ENCODE assay signal across 24 cellular contexts in the genomic region with DNA sequence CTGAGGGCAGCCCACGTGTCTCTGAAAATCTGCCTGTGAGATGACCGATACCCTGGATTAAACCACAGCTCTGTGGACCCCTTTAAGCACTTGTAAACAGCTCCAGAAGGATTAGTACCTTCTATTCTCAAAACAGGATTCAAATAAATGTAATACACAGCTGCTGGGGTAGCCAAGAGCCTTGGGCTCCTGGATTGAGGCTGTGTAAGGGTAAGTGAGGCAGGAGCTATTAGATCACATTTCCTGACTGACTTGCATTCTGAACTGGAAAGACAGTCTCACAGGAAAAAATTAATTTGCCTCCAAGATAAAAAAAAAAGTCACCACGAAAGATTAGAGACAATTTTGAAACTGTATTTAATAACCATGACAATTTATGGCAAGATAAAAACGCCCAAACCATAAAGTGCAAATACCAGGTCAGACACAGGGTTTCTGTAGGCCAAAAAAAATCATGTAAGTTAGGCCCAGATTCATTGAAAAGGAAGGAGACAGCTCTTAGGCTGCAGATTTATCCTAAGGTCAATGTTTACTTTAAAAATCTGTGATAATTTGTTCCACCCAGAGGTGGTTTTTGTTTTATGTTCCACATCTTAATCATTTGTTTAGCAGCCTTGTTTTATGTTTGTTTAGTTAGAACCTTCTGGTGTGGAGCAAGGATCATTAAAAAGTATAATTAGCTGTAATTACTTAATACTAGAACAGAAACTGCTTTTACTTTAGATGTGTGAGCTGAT.
A peak's percentile ranks its signal among the peaks of the same experiment; 100 is the strongest.
DNase-seq lines count a peak whose midpoint lies in the region; ATAC-seq, FAIRE-seq and TF ChIP-seq lines count a peak whose summit lies in the region.
"Had no signal": no experiment of that assay in that cellular context is flagged by ENCODE, and none has a peak within 500 bp of the region (broad histone marks: within the 10 kb centered on the region; RNA-seq: fewer than 3 reads in every experiment).

No MANE protein-coding gene starts in this region.

- POLR2A ChIA-PET in activated CD4-positive, alpha-beta T cell treated with anti-CD3 and anti-CD28 coated beads for 36 hours (lab: Charles Lee) = no interaction called here

- peak; percentile 55 for FAIRE-seq in GM19239 (lab: Jason Lieb, UNC)
- FAIRE-seq: GM12878, H54 had no signal

- H3K27ac Mint-ChIP-seq in activated CD4-positive, alpha-beta T cell treated with anti-CD3 and anti-CD28 coated beads for 36 hours = no peak overlapping the region
- H3K27ac Mint-ChIP-seq: activated CD4-positive, alpha-beta memory T cell treated with anti-CD3 and anti-CD28 coated beads, Interleukin-2, amount 10 ng/mL, durations not matched to agents 7 days and 5 days; naive thymus-derived CD8-positive, alpha-beta T cell had no signal

- TF ChIP-seq CTCF in fibroblast of villous mesenchyme (IDR thresholded peaks at IDR 0.05; ENCODE audit: insufficient read depth, low read depth, low read length) (no peak), parathyroid adenoma (IDR thresholded peaks at IDR 0.05) (no peak), right lobe of liver (IDR thresholded peaks at IDR 0.05) (no peak)

- no peaks in the 10 kb centered on the region for H3K27me3 ChIP-seq in parathyroid adenoma (ENCODE audit: control insufficient read depth, insufficient read depth, low read length)
- H3K27me3 ChIP-seq in right lobe of liver = no peaks in the 10 kb centered on the region
- H3K27me3 ChIP-seq: adrenal gland, foreskin keratinocyte, Peyer's patch, tibial nerve had no signal

- peaks cover 37% of the 10 kb centered on the region for H3K36me3 Mint-ChIP-seq in activated CD4-positive, alpha-beta T cell treated with anti-CD3 and anti-CD28 coated beads for 36 hours (ENCODE audit: low read depth)

- no peaks in the 10 kb centered on the region for H3K9me3 Mint-ChIP-seq in activated CD4-positive, alpha-beta T cell treated with anti-CD3 and anti-CD28 coated beads for 36 hours (ENCODE audit: low read depth)
- H3K9me3 Mint-ChIP-seq: activated CD4-positive, alpha-beta memory T cell treated with anti-CD3 and anti-CD28 coated beads, Interleukin-2, amount 10 ng/mL, durations not matched to agents 7 days and 5 days; naive thymus-derived CD8-positive, alpha-beta T cell had no signal

- H3K4me3 ChIP-seq in fibroblast of villous mesenchyme (ENCODE audit: low read depth, low read length) (no peak overlapping the region), parathyroid adenoma (ENCODE audit: low read depth, low read length) (no peak overlapping the region), right lobe of liver (no peak overlapping the region)
- H3K4me3 ChIP-seq: adrenal gland, GM12878, Peyer's patch, skin epidermis, tibial nerve had no signal

- H3K9ac ChIP-seq in parathyroid adenoma = no peak overlapping the region

- TF ChIP-seq POLR2A in right lobe of liver (IDR thresholded peaks at IDR 0.05) = no peak

- intact Hi-C loops in right lobe of liver (cut with DNase I) = no loop called here
- intact Hi-C loops in activated CD4-positive, alpha-beta T cell treated with anti-CD3 and anti-CD28 coated beads for 36 hours (cut with DNase I, micrococcal nuclease) = no loop called here

- H3K36me3 ChIP-seq in parathyroid adenoma (ENCODE audit: control insufficient read depth, insufficient read depth, low read length) (no peaks in the 10 kb centered on the region), right lobe of liver (no peaks in the 10 kb centered on the region)
- H3K36me3 ChIP-seq: adrenal gland, Peyer's patch had no signal

- no peaks in the 10 kb centered on the region for H3K4me1 Mint-ChIP-seq in activated CD4-positive, alpha-beta T cell treated with anti-CD3 and anti-CD28 coated beads for 36 hours
- H3K4me1 Mint-ChIP-seq: activated CD4-positive, alpha-beta memory T cell treated with anti-CD3 and anti-CD28 coated beads, Interleukin-2, amount 10 ng/mL, durations not matched to agents 7 days and 5 days; CD8-positive, alpha-beta memory T cell; naive thymus-derived CD8-positive, alpha-beta T cell had no signal

- H2AFZ ChIP-seq in parathyroid adenoma = peak overlapping the region; percentile 23

- no peak overlapping the region for H3K4me2 ChIP-seq in parathyroid adenoma (ENCODE audit: low read length)

- H3K27ac ChIP-seq in parathyroid adenoma (peak overlapping the region; percentile 71), right lobe of liver (no peak overlapping the region)
- H3K27ac ChIP-seq: epithelial cell of prostate, foreskin keratinocyte, Peyer's patch, skin epidermis, tibial nerve had no signal

- H3K9me3 ChIP-seq in parathyroid adenoma (ENCODE audit: control insufficient read depth, low read length) (no peaks in the 10 kb centered on the region), right lobe of liver (no peaks in the 10 kb centered on the region)
- H3K9me3 ChIP-seq: adrenal gland, Peyer's patch had no signal

- ATAC-seq in right lobe of liver (no peak), GM18861 (IDR thresholded peaks at IDR 0.05; ENCODE audit: unreplicated experiment) (no peak)
- no peak for ATAC-seq in activated CD4-positive, alpha-beta T cell treated with anti-CD3 and anti-CD28 coated beads for 36 hours
- ATAC-seq: foreskin keratinocyte; naive thymus-derived CD8-positive, alpha-beta T cell; stimulated activated naive CD8-positive, alpha-beta T cell treated with anti-CD3 and anti-CD28 coated beads, Interleukin-15, Interleukin-2, amounts not matched to agents 100 U/mL and 50 U/mL, for 24 hours had no signal

- no peaks in the 10 kb centered on the region for H3K79me2 ChIP-seq in parathyroid adenoma

- no peak for DNase-seq in GM19239 (ENCODE audit: insufficient read length, low spot score)
- peak; percentile 87 for DNase-seq in NCI-H82 (lab: John Stamatoyannopoulos, UW)
- DNase-seq in fibroblast of villous mesenchyme (ENCODE audit: low read depth) = peak; percentile 71
- DNase-seq in right lobe of liver = no peak
- DNase-seq in activated CD4-positive, alpha-beta T cell treated with anti-CD3 and anti-CD28 coated beads for 36 hours = no peak
- DNase-seq: activated CD4-positive, alpha-beta memory T cell treated with anti-CD3 and anti-CD28 coated beads, Interleukin-2, amount 10 ng/mL, durations not matched to agents 7 days and 5 days; activated T-cell treated with anti-CD3 and anti-CD28 coated beads for 4 hours; adrenal gland; CD8-positive, alpha-beta memory T cell; foreskin keratinocyte; mammary epithelial cell; naive thymus-derived CD8-positive, alpha-beta T cell; NCI-H1436 treated with DMSO at 0.1 percent for 48 hours; NCI-H2227 treated with DMSO at 0.1 percent for 48 hours; Peyer's patch; stimulated activated CD4-positive, alpha-beta T cell treated with anti-CD3 and anti-CD28 coated beads, Interleukin-2, amount 100 ng/mL, for 48 hours; stimulated activated naive CD8-positive, alpha-beta T cell treated with anti-CD3 and anti-CD28 coated beads, Interleukin-15, Interleukin-2, amounts not matched to agents 100 U/mL and 50 U/mL, for 24 hours had no signal

- CTCF ChIA-PET in activated CD4-positive, alpha-beta T cell treated with anti-CD3 and anti-CD28 coated beads for 36 hours (lab: Charles Lee) = interaction anchor here (0.7 kb wide), 1 partner anchor 84 kb away, joined by 3 read pairs; no protein-coding TSS in a partner anchor

- whole genome bisulfite sequencing in right lobe of liver (ENCODE audit: insufficient coverage, low coverage, low lambda C conversion rate, missing lambda C conversion rate) = 63% methylated on average over 4 of the region's 4 CpGs

- no peak overlapping the region for H3K4me3 Mint-ChIP-seq in activated CD4-positive, alpha-beta T cell treated with anti-CD3 and anti-CD28 coated beads for 36 hours
- H3K4me3 Mint-ChIP-seq: activated CD4-positive, alpha-beta memory T cell treated with anti-CD3 and anti-CD28 coated beads, Interleukin-2, amount 10 ng/mL, durations not matched to agents 7 days and 5 days; CD8-positive, alpha-beta memory T cell; naive thymus-derived CD8-positive, alpha-beta T cell had no signal

- H3K27me3 Mint-ChIP-seq in activated CD4-positive, alpha-beta T cell treated with anti-CD3 and anti-CD28 coated beads for 36 hours = no peaks in the 10 kb centered on the region
- H3K27me3 Mint-ChIP-seq: activated CD4-positive, alpha-beta memory T cell treated with anti-CD3 and anti-CD28 coated beads, Interleukin-2, amount 10 ng/mL, durations not matched to agents 7 days and 5 days; CD8-positive, alpha-beta memory T cell; naive thymus-derived CD8-positive, alpha-beta T cell had no signal

- peaks cover 57% of the 10 kb centered on the region for H3K4me1 ChIP-seq in parathyroid adenoma
- H3K4me1 ChIP-seq in right lobe of liver = no peaks in the 10 kb centered on the region
- H3K4me1 ChIP-seq: foreskin keratinocyte, Peyer's patch had no signal

Comparison
In these comparisons a context has a peak if more than half of its experiments do, and no peak if none do; other contexts are left out.
1. DNase-seq: peak in NCI-H82 (single experiment) and fibroblast of villous mesenchyme (single experiment); none in GM19239 (single experiment), right lobe of liver (0 of 3) and activated CD4-positive, alpha-beta T cell treated with anti-CD3 and anti-CD28 coated beads for 36 hours (single experiment).